ENCODE assay signal across 8 cellular contexts in the genomic region with DNA sequence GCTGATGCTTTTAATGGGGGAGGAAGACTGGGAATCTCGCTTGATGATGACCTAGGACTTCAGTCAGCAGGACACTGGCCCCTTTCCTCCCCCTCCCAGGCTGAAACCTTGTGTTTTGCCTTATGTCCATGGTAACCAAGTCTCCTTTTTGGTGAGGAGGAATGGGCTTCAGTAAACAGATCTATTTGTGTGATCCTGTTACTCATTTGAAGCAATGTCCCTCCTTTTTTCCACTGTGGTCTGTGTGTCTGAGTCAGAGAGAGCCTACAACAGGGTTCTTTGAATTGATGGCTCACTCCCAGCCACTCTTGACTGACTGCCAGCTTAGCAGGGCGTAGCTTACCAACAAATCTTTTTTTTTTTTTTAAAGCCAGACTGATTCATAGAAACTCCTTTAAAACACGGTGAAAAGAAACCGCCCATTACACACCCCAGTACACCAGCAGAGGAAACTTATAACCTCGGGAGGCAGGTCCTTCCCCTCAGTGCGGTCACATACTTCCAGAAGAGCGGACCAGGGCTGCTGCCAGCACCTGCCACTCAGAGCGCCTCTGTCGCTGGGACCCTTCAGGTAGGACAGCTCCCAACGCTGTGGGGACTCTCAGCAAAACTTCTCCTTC. TPM values are rescaled to one million over a fixed set of nuclear protein-coding genes. Genes with fewer than 3 reads are reported as not detected.
DNase-seq lines count a peak whose midpoint lies in the region; ATAC-seq, FAIRE-seq and TF ChIP-seq lines count a peak whose summit lies in the region.

EMP1 (plus strand) TSS at position 425 of the 620 bp plus-strand sequence. CDS start 14,785 bp downstream, outside the sequence.

- H3K4me3 ChIP-seq in HUES64 (ENCODE audit: low read length), result peak within 1 kb of the TSS; percentile 36; the same call in 1 of the 2 replicates
- peak within 1 kb of the TSS; percentile 63 for H3K4me3 ChIP-seq in bronchial epithelial cell (ENCODE audit: low read depth, low read length)

- ATAC-seq in GM21515 (IDR thresholded peaks at IDR 0.05; ENCODE audit: unreplicated experiment) (peak; percentile 80), WTC11 (peak; percentile 49)

- peak; percentile 88 for DNase-seq in Calu3
- DNase-seq in WTC11 (ENCODE audit: low spot score), result no peak
- DNase-seq in bronchial epithelial cell (ENCODE audit: low read depth), result peak; percentile 100
- peak; percentile 100 for DNase-seq in kidney tubule cell (ENCODE audit: low spot score)
- DNase-seq in stimulated activated CD4-positive, alpha-beta T cell treated with anti-CD3 and anti-CD28 coated beads, Interleukin-1b, Interleukin-23, amount 100 ng/mL, for 24 hours (ENCODE audit: low read depth in 4 of 4, low spot score in 1 of 4), result peak; percentile 25 to 67 (median 43)
- no peak for DNase-seq in NCI-H524 (lab: John Stamatoyannopoulos, UW)

- intact Hi-C loops in Calu3 (cut with micrococcal nuclease; ENCODE audit: unreplicated experiment), result loop anchor here (2.0 to 10.0 kb wide), 2 partner anchors 60 to 392 kb away; no protein-coding TSS in a partner anchor

- peak within 1 kb of the TSS; percentile 68 for H3K27ac Mint-ChIP-seq in Calu3 (ENCODE audit: unreplicated experiment)
- H3K27ac Mint-ChIP-seq in WTC11, result 0 out of 2 replicates have a peak within 1 kb of the TSS, but pooled peaks have one; percentile 34

- peak within 1 kb of the TSS; percentile 76 for H3K4me3 Mint-ChIP-seq in Calu3 (ENCODE audit: low read depth, unreplicated experiment)
- H3K4me3 Mint-ChIP-seq in WTC11, result no peak within 1 kb of the TSS

- POLR2A ChIA-PET in WTC11 (lab: Charles Lee), result interaction anchor here (0.6 kb wide), 1 partner anchor 241 kb away, joined by 4 read pairs; no protein-coding TSS in a partner anchor

- CTCF ChIA-PET in Calu3 (lab: Charles Lee) (interaction anchor here (0.6 to 1.8 kb wide), 16 partner anchors 9 to 393 kb away, joined by 3 to 14 read pairs (median 5); partner anchors contain the start of gene GSG1), WTC11 (lab: Charles Lee) (interaction anchor here (0.8 to 1.6 kb wide), 5 partner anchors 12 to 210 kb away, joined by 3 to 6 read pairs (median 5); no protein-coding TSS in a partner anchor)

- peak; percentile 90 for FAIRE-seq in bronchial epithelial cell (lab: Jason Lieb, UNC)

- H3K9me3 Mint-ChIP-seq in Calu3 (ENCODE audit: low read depth, unreplicated experiment) (no peaks in the 10 kb centered on the region), WTC11 (no peaks in the 10 kb centered on the region)

- H3K4me1 Mint-ChIP-seq in Calu3 (ENCODE audit: low read depth, unreplicated experiment) (peaks cover 56% of the 10 kb centered on the region), WTC11 (peaks cover 63% of the 10 kb centered on the region)

- H3K27me3 Mint-ChIP-seq in Calu3 (ENCODE audit: unreplicated experiment), result no peaks in the 10 kb centered on the region
- H3K27me3 Mint-ChIP-seq in WTC11 (ENCODE audit: low read depth), result no peaks in the 10 kb centered on the region; the same call in 1 of the 2 replicates

- 62% methylated on average over 10 of the region's 10 CpGs for WGBS in HUES64

- H3K4me1 ChIP-seq in HUES64 (ENCODE audit: insufficient read depth, low read length), result peaks cover 28% of the 10 kb centered on the region; the same call in 1 of the 2 replicates

- H3K36me3 ChIP-seq in HUES64 (ENCODE audit: insufficient read depth, low read length) (no peaks in the 10 kb centered on the region), bronchial epithelial cell (ENCODE audit: control insufficient read depth, insufficient read depth, low read length) (no peaks in the 10 kb centered on the region)

- H3K36me3 Mint-ChIP-seq in Calu3 (ENCODE audit: insufficient read depth, unreplicated experiment) (peaks cover 42% of the 10 kb centered on the region), WTC11 (no peaks in the 10 kb centered on the region)

- peak within 1 kb of the TSS; percentile 26; the same call in 1 of the 2 replicates for H3K9ac ChIP-seq in HUES64 (ENCODE audit: low read depth, low read length)

- TF ChIP-seq CTCF in Calu3 (IDR thresholded peaks at IDR 0.05; ENCODE audit: unreplicated experiment), result no peak
- no peak for TF ChIP-seq CTCF in WTC11 (IDR thresholded peaks at IDR 0.05)
- TF ChIP-seq CTCF in bronchial epithelial cell (IDR thresholded peaks at IDR 0.05; ENCODE audit: insufficient read depth, low read length, severe bottlenecking), result no peak

- H3K9me3 ChIP-seq in HUES64 (ENCODE audit: insufficient read depth, low read depth, low read length), result no peaks in the 10 kb centered on the region

- no peak within 1 kb of the TSS for H3K27ac ChIP-seq in HUES64 (ENCODE audit: low read depth, low read length)

- H3K27me3 ChIP-seq in HUES64 (ENCODE audit: insufficient read depth, low read length) (no peaks in the 10 kb centered on the region), bronchial epithelial cell (ENCODE audit: control insufficient read depth, insufficient read depth, low read length) (no peaks in the 10 kb centered on the region)

- no TSS peak for BruUV-seq in Calu3 (replicated peaks; lab: Mats Ljungman, UMichigan)

TF ChIP-seq in WTC11, 78 proteins besides CTCF, POLR2A, EP300 and RAD21:
- TF ChIP-seq SMAD4 (CRISPR knock-in tag; IDR thresholded peaks at IDR 0.05) (no peak), ZSCAN18 (CRISPR knock-in tag; IDR thresholded peaks at IDR 0.05) (no peak), KAT7 (CRISPR knock-in tag; IDR thresholded peaks at IDR 0.05; ENCODE audit: borderline replicate concordance) (no peak), ZNF281 (CRISPR knock-in tag; IDR thresholded peaks at IDR 0.05) (no peak), ZBTB21 (CRISPR knock-in tag; IDR thresholded peaks at IDR 0.05; ENCODE audit: borderline replicate concordance) (no peak), PREB (CRISPR knock-in tag; IDR thresholded peaks at IDR 0.05; ENCODE audit: borderline replicate concordance) (no peak), ZNF416 (CRISPR knock-in tag; IDR thresholded peaks at IDR 0.05) (no peak)

RNA-seq across cellular contexts. Expression of gene EMP1, which starts in this region (rescaled TPM):
- total RNA-seq in Calu3 (2022) (128 and 146 TPM in 2 replicates), WTC11 (2021) (0.66 to 1.4 TPM (median 1.4 TPM) in 3 replicates), bronchial epithelial cell (15.6 and 21.3 TPM in 2 replicates)
- 0.70 TPM for polyA plus RNA-seq in HUES64 (2013, experiment 1 of 2)
- polyA plus RNA-seq in HUES64 (2013, experiment 2 of 2), result 2.6 TPM

Comparison
In these comparisons a context has a peak if more than half of its experiments do, and no peak if none do; other contexts are left out.
1. DNase-seq: peak in Calu3 (single experiment), bronchial epithelial cell (single experiment), kidney tubule cell (single experiment) and stimulated activated CD4-positive, alpha-beta T cell treated with anti-CD3 and anti-CD28 coated beads, Interleukin-1b, Interleukin-23, amount 100 ng/mL, for 24 hours (4 of 4); none in WTC11 (single experiment) and NCI-H524 (0 of 2).